ENCODE assay signal across 8 cellular contexts in the genomic region with DNA sequence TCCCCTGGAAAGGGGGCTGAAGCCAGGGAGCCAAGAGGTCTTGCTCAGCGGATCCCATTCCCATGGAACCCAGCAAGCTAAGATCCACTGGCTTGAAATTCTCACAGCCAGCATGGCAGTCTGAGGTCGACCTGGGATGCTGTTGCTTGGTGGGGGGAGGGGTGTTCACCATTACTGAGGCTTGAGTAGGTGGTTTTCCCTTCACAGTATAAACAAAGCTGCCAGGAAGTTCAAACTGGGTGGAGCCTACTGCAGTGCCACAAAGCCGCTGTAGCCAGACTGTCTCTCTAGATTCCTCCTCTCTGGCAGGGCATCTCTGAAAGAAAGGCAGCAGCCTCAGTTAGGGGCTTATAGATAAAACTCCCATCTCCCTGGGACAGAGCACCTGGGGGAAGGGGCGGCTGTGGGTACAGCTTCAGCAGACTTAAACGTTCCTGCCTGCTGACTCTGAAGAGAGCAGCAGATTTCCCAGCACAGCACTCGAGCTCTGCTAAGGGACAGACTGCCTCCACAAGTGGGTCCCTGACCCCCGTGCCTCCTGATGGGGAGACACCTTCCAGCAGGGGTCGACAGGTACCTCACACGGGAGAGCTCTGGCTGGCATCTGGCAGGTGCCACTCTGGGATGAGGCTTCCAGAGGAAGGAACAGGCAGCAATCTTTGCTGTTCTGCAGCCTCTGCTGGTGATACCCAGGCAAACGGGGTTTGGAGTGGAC. TPM values are rescaled to one million over a fixed set of nuclear protein-coding genes. Genes with fewer than 3 reads are reported as not detected.
DNase-seq lines count a peak whose midpoint lies in the region; ATAC-seq and TF ChIP-seq lines count a peak whose summit lies in the region.
"Not testable (repeated sequence)": the region's sequence is repeated elsewhere in the genome, so short reads cannot be mapped to it uniquely, and the experiment has no call there.

No MANE protein-coding gene starts in this region.

- CTCF ChIA-PET in CD4-positive, alpha-beta T cell (lab: Charles Lee), result interaction anchor here (1.1 kb wide), 1 partner anchor 9 kb away, joined by 5 read pairs; no protein-coding TSS in a partner anchor
- CTCF ChIA-PET in activated CD4-positive, alpha-beta T cell treated with anti-CD3 and anti-CD28 coated beads for 36 hours (lab: Charles Lee), result interaction anchor here (0.6 to 1.1 kb wide), 2 partner anchors 14 to 1407 kb away, joined by 3 read pairs; no protein-coding TSS in a partner anchor

- H3K27me3 ChIP-seq in CD4-positive, alpha-beta T cell (ENCODE audit: control insufficient read depth, insufficient read depth, low read length); NT2/D1 (ENCODE audit: insufficient read depth, insufficient read length): not testable (repeated sequence)

- H3K36me3 Mint-ChIP-seq in CD4-positive, alpha-beta T cell (ENCODE audit: low read depth), result peaks cover 67% of the 10 kb centered on the region
- H3K36me3 Mint-ChIP-seq in activated CD4-positive, alpha-beta T cell treated with anti-CD3 and anti-CD28 coated beads for 36 hours (ENCODE audit: low read depth), result peaks cover 18% of the 10 kb centered on the region
- H3K36me3 Mint-ChIP-seq in activated T-cell treated with anti-CD3 and anti-CD28 coated beads, Interleukin-2, amount 50 U/mL, for 72 hours (ENCODE audit: insufficient read depth in 2 of 2), result peaks cover 17 to 24% of the 10 kb centered on the region in 2 donors
- H3K36me3 Mint-ChIP-seq in activated naive CD8-positive, alpha-beta T cell treated with anti-CD3 and anti-CD28 coated beads for 36 hours, result peaks cover 31% of the 10 kb centered on the region

- H3K4me1 Mint-ChIP-seq in CD4-positive, alpha-beta T cell (ENCODE audit: low read depth), result peaks cover 32% of the 10 kb centered on the region
- H3K4me1 Mint-ChIP-seq in activated CD4-positive, alpha-beta T cell treated with anti-CD3 and anti-CD28 coated beads for 36 hours, result peaks cover 28% of the 10 kb centered on the region
- peaks cover 30% of the 10 kb centered on the region for H3K4me1 Mint-ChIP-seq in activated T-cell treated with anti-CD3 and anti-CD28 coated beads, Interleukin-2, amount 50 U/mL, for 72 hours (ENCODE audit: low read depth)
- H3K4me1 Mint-ChIP-seq in activated naive CD8-positive, alpha-beta T cell treated with anti-CD3 and anti-CD28 coated beads for 36 hours, result not testable (repeated sequence)

- not testable (repeated sequence) for H3K36me3 ChIP-seq in NT2/D1 (ENCODE audit: insufficient read depth, insufficient read length, low read length)

- peak; percentile 80 for ATAC-seq in CD4-positive, alpha-beta T cell (ENCODE audit: poor library complexity)
- peak; percentile 74 for ATAC-seq in activated CD4-positive, alpha-beta T cell treated with anti-CD3 and anti-CD28 coated beads for 36 hours
- peak; percentile 50 to 78 for ATAC-seq in activated T-cell treated with anti-CD3 and anti-CD28 coated beads, Interleukin-2, amount 50 U/mL, for 72 hours (replicated peaks in 1 of 2)

- not testable (repeated sequence) for H3K27me3 Mint-ChIP-seq in CD4-positive, alpha-beta T cell; activated CD4-positive, alpha-beta T cell treated with anti-CD3 and anti-CD28 coated beads for 36 hours; activated T-cell treated with anti-CD3 and anti-CD28 coated beads, Interleukin-2, amount 50 U/mL, for 72 hours (ENCODE audit: low read depth); activated naive CD8-positive, alpha-beta T cell treated with anti-CD3 and anti-CD28 coated beads for 36 hours

- H3K4me3 ChIP-seq in NT2/D1 (ENCODE audit: insufficient read length, low read depth), result not testable (repeated sequence)

- peaks cover 16% of the 10 kb centered on the region for H3K9me3 ChIP-seq in CD4-positive, alpha-beta T cell (ENCODE audit: control insufficient read depth, low read length)
- not testable (repeated sequence) for H3K9me3 ChIP-seq in NT2/D1 (ENCODE audit: insufficient read depth, low read length)

- not testable (repeated sequence) for H3K27ac ChIP-seq in CD4-positive, alpha-beta T cell (ENCODE audit: low read depth, low read length)

- POLR2A ChIA-PET in CD4-positive, alpha-beta T cell (lab: Charles Lee), result interaction anchor here (0.6 to 1.4 kb wide), 6 partner anchors 9 to 671 kb away, joined by 3 to 4 read pairs (median 4); partner anchors contain the start of genes ASTE1 and NEK11
- POLR2A ChIA-PET in activated CD4-positive, alpha-beta T cell treated with anti-CD3 and anti-CD28 coated beads for 36 hours (lab: Charles Lee), result not testable (repeated sequence)

- peak; percentile 11 to 52 (median 36) for DNase-seq in CD4-positive, alpha-beta T cell
- DNase-seq in H4 (ENCODE audit: low spot score) (peak; percentile 66), NT2/D1 (ENCODE audit: low read depth, low spot score) (peak; percentile 25), iPS DF 19.7 (ENCODE audit: low read depth, low spot score) (peak; percentile 38)
- peak; percentile 54 for DNase-seq in activated CD4-positive, alpha-beta T cell treated with anti-CD3 and anti-CD28 coated beads for 36 hours
- DNase-seq in activated T-cell treated with anti-CD3 and anti-CD28 coated beads, Interleukin-2, amount 50 U/mL, for 72 hours, result peak; percentile 40 to 56
- DNase-seq in activated naive CD8-positive, alpha-beta T cell treated with anti-CD3 and anti-CD28 coated beads for 36 hours, result peak; percentile 10
- DNase-seq in stimulated activated naive CD4-positive, alpha-beta T cell (lab: John Stamatoyannopoulos, UW), result peak in 4 of 6 experiments; percentile 11 to 57 (median 42)

- peak overlapping the region; percentile 72 for H3K27ac Mint-ChIP-seq in CD4-positive, alpha-beta T cell
- H3K27ac Mint-ChIP-seq in activated CD4-positive, alpha-beta T cell treated with anti-CD3 and anti-CD28 coated beads for 36 hours, result peak overlapping the region; percentile 68
- peak overlapping the region; percentile 83 for H3K27ac Mint-ChIP-seq in activated T-cell treated with anti-CD3 and anti-CD28 coated beads, Interleukin-2, amount 50 U/mL, for 72 hours
- not testable (repeated sequence) for H3K27ac Mint-ChIP-seq in activated naive CD8-positive, alpha-beta T cell treated with anti-CD3 and anti-CD28 coated beads for 36 hours

- not testable (repeated sequence) for H3K4me1 ChIP-seq in NT2/D1 (ENCODE audit: insufficient read depth, insufficient read length)

- peak overlapping the region; percentile 25 for H3K4me3 Mint-ChIP-seq in CD4-positive, alpha-beta T cell
- not testable (repeated sequence) for H3K4me3 Mint-ChIP-seq in activated CD4-positive, alpha-beta T cell treated with anti-CD3 and anti-CD28 coated beads for 36 hours; activated naive CD8-positive, alpha-beta T cell treated with anti-CD3 and anti-CD28 coated beads for 36 hours
- H3K4me3 Mint-ChIP-seq in activated T-cell treated with anti-CD3 and anti-CD28 coated beads, Interleukin-2, amount 50 U/mL, for 72 hours, result peak overlapping the region; percentile 10 to 59

- peaks cover 27% of the 10 kb centered on the region for H3K9me3 Mint-ChIP-seq in CD4-positive, alpha-beta T cell
- peaks cover 29% of the 10 kb centered on the region for H3K9me3 Mint-ChIP-seq in activated CD4-positive, alpha-beta T cell treated with anti-CD3 and anti-CD28 coated beads for 36 hours (ENCODE audit: low read depth)
- peaks cover 18 to 20% of the 10 kb centered on the region in 2 donors for H3K9me3 Mint-ChIP-seq in activated T-cell treated with anti-CD3 and anti-CD28 coated beads, Interleukin-2, amount 50 U/mL, for 72 hours
- H3K9me3 Mint-ChIP-seq in activated naive CD8-positive, alpha-beta T cell treated with anti-CD3 and anti-CD28 coated beads for 36 hours, result peaks cover 35% of the 10 kb centered on the region

- H3K9ac ChIP-seq in NT2/D1 (ENCODE audit: insufficient read length, low read depth), result not testable (repeated sequence)

- not testable (repeated sequence) for TF ChIP-seq CTCF in CD4-positive, alpha-beta T cell (IDR thresholded peaks at IDR 0.05)

- intact Hi-C loops in CD4-positive, alpha-beta T cell (cut with DNase I, micrococcal nuclease); activated CD4-positive, alpha-beta T cell treated with anti-CD3 and anti-CD28 coated beads for 36 hours (cut with DNase I, micrococcal nuclease): not testable (repeated sequence)

RNA-seq across cellular contexts. Expression of gene NEK11, which starts 15.8 kb away (rescaled TPM):
- 1 to 10 TPM; 1.6 to 4.2 TPM for total RNA-seq in CD4-positive, alpha-beta T cell
- total RNA-seq in H4 (2014; rRNA removed; shearing (Covaris generic)), result 1.2 and 3.0 TPM in 2 replicates
- total RNA-seq in activated CD4-positive, alpha-beta T cell treated with anti-CD3 and anti-CD28 coated beads for 36 hours, result 1 to 10 TPM; 1.0 to 1.3 TPM
- total RNA-seq in activated T-cell treated with anti-CD3 and anti-CD28 coated beads, Interleukin-2, amount 50 U/mL, for 72 hours, result 1 to 10 TPM; 2.7 to 3.1 TPM
- 1 to 10 TPM in 1 of 2 experiments, under 1 TPM in 1; 0.85 to 2.1 TPM for total RNA-seq in activated naive CD8-positive, alpha-beta T cell treated with anti-CD3 and anti-CD28 coated beads for 36 hours

RNA-seq across cellular contexts. Expression of gene ASTE1, which starts 15.8 kb away (rescaled TPM):
- 10 to 100 TPM; 25.6 to 26.6 TPM for total RNA-seq in CD4-positive, alpha-beta T cell
- total RNA-seq in H4 (2014; rRNA removed; shearing (Covaris generic)), result 6.8 and 9.1 TPM in 2 replicates
- total RNA-seq in activated CD4-positive, alpha-beta T cell treated with anti-CD3 and anti-CD28 coated beads for 36 hours, result 1 to 10 TPM; 8.2 to 9.1 TPM
- total RNA-seq in activated T-cell treated with anti-CD3 and anti-CD28 coated beads, Interleukin-2, amount 50 U/mL, for 72 hours, result 10 to 100 TPM; 10.2 to 10.8 TPM
- 1 to 10 TPM; 8.0 to 9.6 TPM for total RNA-seq in activated naive CD8-positive, alpha-beta T cell treated with anti-CD3 and anti-CD28 coated beads for 36 hours

Comparison
In these comparisons a context has a peak if more than half of its experiments do, and no peak if none do; other contexts are left out.
1. DNase-seq: peak in every context shown above with its lines; median percentile 66 in H4; 54 in activated CD4-positive, alpha-beta T cell treated with anti-CD3 and anti-CD28 coated beads for 36 hours; 48 in activated T-cell treated with anti-CD3 and anti-CD28 coated beads, Interleukin-2, amount 50 U/mL, for 72 hours; 42 in stimulated activated naive CD4-positive, alpha-beta T cell; 38 in iPS DF 19.7; 36 in CD4-positive, alpha-beta T cell; 25 in NT2/D1; 10 in activated naive CD8-positive, alpha-beta T cell treated with anti-CD3 and anti-CD28 coated beads for 36 hours.